ENCODE assay signal across 15 cellular contexts in genomic region chr7:55260671-55261385, GRCh38.
A peak's percentile ranks its signal among the peaks of the same experiment; 100 is the strongest.
DNase-seq lines count a peak whose midpoint lies in the region; ATAC-seq and TF ChIP-seq lines count a peak whose summit lies in the region.
"Had no signal": no experiment of that assay in that cellular context is flagged by ENCODE, and none has a peak within 500 bp of the region (broad histone marks: within the 10 kb centered on the region; RNA-seq: fewer than 3 reads in every experiment).

No MANE protein-coding gene starts in this region.

- peaks cover 40 to 41% of the 10 kb centered on the region in 2 donors for H3K27me3 Mint-ChIP-seq in natural killer cell treated with Interleukin-12 subunit alpha and Interleukin-12 subunit beta and Interleukin-15 and Interleukin-18, amount 100 ng/mL, for 72 hours
- H3K27me3 Mint-ChIP-seq in natural killer cell (ENCODE audit: low read depth in 2 of 2) (peaks cover 16 to 70% of the 10 kb centered on the region in 2 donors), osteocyte (ENCODE audit: unreplicated experiment) (peaks cover 60% of the 10 kb centered on the region)

- TF ChIP-seq CTCF in natural killer cell (IDR thresholded peaks at IDR 0.05), result no peak
- no peak for TF ChIP-seq CTCF in osteocyte (IDR thresholded peaks at IDR 0.05)

- no peaks in the 10 kb centered on the region for H3K9me3 Mint-ChIP-seq in natural killer cell treated with Interleukin-12 subunit alpha and Interleukin-12 subunit beta and Interleukin-15 and Interleukin-18, amount 100 ng/mL, for 72 hours
- no peaks in the 10 kb centered on the region for H3K9me3 Mint-ChIP-seq in natural killer cell
- H3K9me3 Mint-ChIP-seq in osteocyte (ENCODE audit: unreplicated experiment), result no peaks in the 10 kb centered on the region
- H3K9me3 Mint-ChIP-seq: CD4-positive, alpha-beta memory T cell had no signal

- intact Hi-C loops in natural killer cell (cut with micrococcal nuclease) (no loop called here), posterior vena cava (cut with DNase I) (no loop called here)

- peak; percentile 40 for DNase-seq in natural killer cell treated with Interleukin-12 subunit alpha and Interleukin-12 subunit beta and Interleukin-15 and Interleukin-18, amount 100 ng/mL, for 72 hours (ENCODE audit: low spot score)
- DNase-seq in natural killer cell (no peak), kidney glomerular epithelial cell (lab: John Stamatoyannopoulos, UW) (peak; percentile 4), osteocyte (ENCODE audit: extremely low spot score, unreplicated experiment) (peak; percentile 59), NCI-H748 treated with DMSO at 0.1 percent for 48 hours (lab: John Stamatoyannopoulos, UW) (no peak), posterior vena cava (ENCODE audit: low spot score) (no peak), NCI-H345 (lab: John Stamatoyannopoulos, UW) (no peak)
- DNase-seq: BE2C; CD4-positive, alpha-beta memory T cell; DMS153; DMS79 treated with DMSO at 0.1 percent for 48 hours; EL; GM23248 had no signal

- H3K36me3 Mint-ChIP-seq in natural killer cell treated with Interleukin-12 subunit alpha and Interleukin-12 subunit beta and Interleukin-15 and Interleukin-18, amount 100 ng/mL, for 72 hours, result no peaks in the 10 kb centered on the region
- H3K36me3 Mint-ChIP-seq in natural killer cell (no peaks in the 10 kb centered on the region), osteocyte (ENCODE audit: unreplicated experiment) (no peaks in the 10 kb centered on the region)
- H3K36me3 Mint-ChIP-seq: CD4-positive, alpha-beta memory T cell had no signal

- no peak overlapping the region for H3K4me3 Mint-ChIP-seq in natural killer cell treated with Interleukin-12 subunit alpha and Interleukin-12 subunit beta and Interleukin-15 and Interleukin-18, amount 100 ng/mL, for 72 hours
- no peak overlapping the region for H3K4me3 Mint-ChIP-seq in natural killer cell
- H3K4me3 Mint-ChIP-seq in osteocyte (ENCODE audit: unreplicated experiment), result no peak overlapping the region
- H3K4me3 Mint-ChIP-seq: CD4-positive, alpha-beta memory T cell had no signal

- H3K4me1 Mint-ChIP-seq in natural killer cell treated with Interleukin-12 subunit alpha and Interleukin-12 subunit beta and Interleukin-15 and Interleukin-18, amount 100 ng/mL, for 72 hours (ENCODE audit: low read depth in 2 of 2), result no peaks in the 10 kb centered on the region
- H3K4me1 Mint-ChIP-seq in natural killer cell (peaks cover 5% of the 10 kb centered on the region in 2 donors), osteocyte (ENCODE audit: unreplicated experiment) (peaks cover 2% of the 10 kb centered on the region)

- ATAC-seq in natural killer cell treated with Interleukin-12 subunit alpha and Interleukin-12 subunit beta and Interleukin-15 and Interleukin-18, amount 100 ng/mL, for 72 hours, result no peak
- no peak for ATAC-seq in natural killer cell
- ATAC-seq: A549, HCT116 had no signal

- no peak overlapping the region for H3K27ac Mint-ChIP-seq in natural killer cell treated with Interleukin-12 subunit alpha and Interleukin-12 subunit beta and Interleukin-15 and Interleukin-18, amount 100 ng/mL, for 72 hours
- no peak overlapping the region for H3K27ac Mint-ChIP-seq in natural killer cell
- no peak overlapping the region for H3K27ac Mint-ChIP-seq in osteocyte (ENCODE audit: unreplicated experiment)
- H3K27ac Mint-ChIP-seq: CD4-positive, alpha-beta memory T cell had no signal

Comparison
In these comparisons a context has a peak if more than half of its experiments do, and no peak if none do; other contexts are left out.
1. DNase-seq: peak in natural killer cell treated with Interleukin-12 subunit alpha and Interleukin-12 subunit beta and Interleukin-15 and Interleukin-18, amount 100 ng/mL, for 72 hours (single experiment), kidney glomerular epithelial cell (single experiment) and osteocyte (single experiment); none in natural killer cell (single experiment), NCI-H748 treated with DMSO at 0.1 percent for 48 hours (single experiment), posterior vena cava (single experiment) and NCI-H345 (single experiment).